Comparison of ENCODE assay signal across 9 cellular contexts in the genomic region with DNA sequence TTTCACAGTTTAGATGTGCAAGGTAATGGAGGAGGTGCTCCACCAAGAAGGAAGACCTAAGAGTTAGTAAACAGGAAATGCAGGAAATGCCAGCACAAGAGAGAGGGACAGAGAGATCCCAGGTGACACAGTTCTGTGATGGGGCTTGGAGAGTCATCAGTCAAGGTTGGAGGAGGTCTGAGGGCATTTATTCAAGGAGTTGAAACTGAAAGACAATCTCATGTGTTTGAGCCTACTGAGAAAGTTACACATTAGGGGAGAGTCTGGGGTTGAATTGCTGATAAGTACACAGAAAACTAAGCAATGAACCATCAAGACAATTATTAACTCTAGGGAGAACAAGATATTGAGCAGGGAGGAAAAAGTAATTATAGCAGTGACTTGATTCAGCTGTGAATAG.
DNase-seq lines count a peak whose midpoint lies in the region; ATAC-seq and TF ChIP-seq lines count a peak whose summit lies in the region.
"Had no signal": no experiment of that assay in that cellular context is flagged by ENCODE, and none has a peak within 500 bp of the region (broad histone marks: within the 10 kb centered on the region; RNA-seq: fewer than 3 reads in every experiment).

No MANE protein-coding gene starts in this region.

- no peaks in the 10 kb centered on the region for H3K4me1 ChIP-seq in naive thymus-derived CD4-positive, alpha-beta T cell (ENCODE audit: control insufficient read depth in 2 of 2, insufficient read depth in 2 of 2, low read length in 2 of 2)
- H3K4me1 ChIP-seq in left lung = no peaks in the 10 kb centered on the region
- H3K4me1 ChIP-seq in left ventricle myocardium inferior = peaks cover 44% of the 10 kb centered on the region

- peaks cover 0 to 2% (median 0%) of the 10 kb centered on the region in 11 donors for H3K9me3 Mint-ChIP-seq in naive thymus-derived CD4-positive, alpha-beta T cell

- H3K4me3 ChIP-seq in naive thymus-derived CD4-positive, alpha-beta T cell (ENCODE audit: low read length) = no peak overlapping the region
- no peak overlapping the region for H3K4me3 ChIP-seq in left lung
- no peak overlapping the region for H3K4me3 ChIP-seq in left ventricle myocardium inferior

- H3K36me3 ChIP-seq in naive thymus-derived CD4-positive, alpha-beta T cell (ENCODE audit: control insufficient read depth in 2 of 3, insufficient read depth in 3 of 3, low read length in 3 of 3) = peaks cover 0 to 41% (median 11%) of the 10 kb centered on the region in 3 experiments
- H3K36me3 ChIP-seq in left lung = peaks cover 0 to 66% of the 10 kb centered on the region in 2 donors
- peaks cover 47% of the 10 kb centered on the region for H3K36me3 ChIP-seq in left ventricle myocardium inferior

- CTCF ChIA-PET in naive thymus-derived CD4-positive, alpha-beta T cell (lab: Charles Lee) = no interaction called here

- H3K4me3 Mint-ChIP-seq in naive thymus-derived CD4-positive, alpha-beta T cell = no peak overlapping the region
- H3K4me3 Mint-ChIP-seq: activated naive CD8-positive, alpha-beta T cell had no signal

- ATAC-seq in GM18873 (IDR thresholded peaks at IDR 0.05; ENCODE audit: low FRiP score, unreplicated experiment) = peak; percentile 87
- ATAC-seq in GM21528 (IDR thresholded peaks at IDR 0.05; ENCODE audit: low FRiP score, unreplicated experiment) = peak; percentile 90
- peak; percentile 80 for ATAC-seq in HG03442 (IDR thresholded peaks at IDR 0.05; ENCODE audit: unreplicated experiment)
- ATAC-seq in naive thymus-derived CD4-positive, alpha-beta T cell = no peak
- ATAC-seq in left lung = no peak

- peaks cover 8 to 80% (median 62%) of the 10 kb centered on the region in 5 donors for H3K36me3 Mint-ChIP-seq in naive thymus-derived CD4-positive, alpha-beta T cell

- intact Hi-C loops in naive thymus-derived CD4-positive, alpha-beta T cell (cut with micrococcal nuclease) = no loop called here
- intact Hi-C loops in left lung (cut with DNase I) (no loop called here), left ventricle myocardium inferior (cut with micrococcal nuclease) (no loop called here)

- H3K4me1 Mint-ChIP-seq in naive thymus-derived CD4-positive, alpha-beta T cell = peaks cover 3 to 21% (median 7%) of the 10 kb centered on the region in 7 donors

- DNase-seq in naive thymus-derived CD4-positive, alpha-beta T cell = no peak
- no peak for DNase-seq in left lung
- no peak for DNase-seq in DMS 273 treated with DMSO at 0.1 percent for 48 hours (lab: John Stamatoyannopoulos, UW)
- no peak for DNase-seq in left ventricle myocardium inferior
- DNase-seq: SW 1271 had no signal

- peak overlapping the region in 8 of 9 donors; percentile 1 to 35 (median 14) for H3K27ac Mint-ChIP-seq in naive thymus-derived CD4-positive, alpha-beta T cell
- H3K27ac Mint-ChIP-seq: activated naive CD8-positive, alpha-beta T cell had no signal

- H3K27me3 Mint-ChIP-seq in naive thymus-derived CD4-positive, alpha-beta T cell = no peaks in the 10 kb centered on the region
- H3K27me3 Mint-ChIP-seq: activated naive CD8-positive, alpha-beta T cell had no signal

- no peak overlapping the region for H3K27ac ChIP-seq in naive thymus-derived CD4-positive, alpha-beta T cell (ENCODE audit: low read depth, low read length)
- no peak overlapping the region for H3K27ac ChIP-seq in left lung
- no peak overlapping the region for H3K27ac ChIP-seq in left ventricle myocardium inferior (replicated peaks)

- TF ChIP-seq CTCF in left lung (IDR thresholded peaks at IDR 0.05) (no peak), left ventricle myocardium inferior (IDR thresholded peaks at IDR 0.05; ENCODE audit: borderline replicate concordance) (no peak)

- no peaks in the 10 kb centered on the region for H3K27me3 ChIP-seq in naive thymus-derived CD4-positive, alpha-beta T cell (ENCODE audit: control insufficient read depth in 2 of 2, insufficient read depth in 2 of 2, low read length in 2 of 2)
- no peaks in the 10 kb centered on the region for H3K27me3 ChIP-seq in left lung
- H3K27me3 ChIP-seq in left ventricle myocardium inferior (ENCODE audit: low read depth) = no peaks in the 10 kb centered on the region

- POLR2A ChIA-PET in naive thymus-derived CD4-positive, alpha-beta T cell (lab: Charles Lee) = no interaction called here

- no peaks in the 10 kb centered on the region for H3K9me3 ChIP-seq in naive thymus-derived CD4-positive, alpha-beta T cell (ENCODE audit: control insufficient read depth in 2 of 3, low read length in 3 of 3)
- H3K9me3 ChIP-seq in left lung (no peaks in the 10 kb centered on the region), left ventricle myocardium inferior (replicated peaks) (no peaks in the 10 kb centered on the region)

Comparison
In these comparisons a context has a peak if more than half of its experiments do, and no peak if none do; other contexts are left out.
1. ATAC-seq: peak in GM18873 (single experiment), GM21528 (single experiment) and HG03442 (single experiment); none in naive thymus-derived CD4-positive, alpha-beta T cell (single experiment) and left lung (single experiment).